ENCODE assay signal across 8 cellular contexts in genomic region chr17:3636154-3636907, GRCh38.
DNase-seq lines count a peak whose midpoint lies in the region; ATAC-seq and TF ChIP-seq lines count a peak whose summit lies in the region.

CTNS (plus strand) TSS chr17:3636760; CDS start chr17:3640207, 3,447 bp downstream.
SHPK (minus strand) TSS chr17:3636250; CDS start chr17:3636219, 31 bp downstream.

- H3K4me3 Mint-ChIP-seq in central memory CD8-positive, alpha-beta T cell: peak within 1 kb of the TSS; percentile 93

- H3K27ac Mint-ChIP-seq in central memory CD8-positive, alpha-beta T cell (ENCODE audit: low read depth): peak within 1 kb of the TSS; percentile 98

- H3K4me1 Mint-ChIP-seq in central memory CD8-positive, alpha-beta T cell: peaks cover 16% of the 10 kb centered on the region

- H3K36me3 Mint-ChIP-seq in central memory CD8-positive, alpha-beta T cell (ENCODE audit: insufficient read depth): peaks cover 12% of the 10 kb centered on the region

- DNase-seq in AG09309 (ENCODE audit: low read depth) (peak; percentile 75), NCI-H446 (lab: John Stamatoyannopoulos, UW) (peak; percentile 92 to 96), iris pigment epithelial cell (ENCODE audit: low read depth) (peak; percentile 98)
- peak; percentile 92 for DNase-seq in activated CD4-positive, CD25-positive, alpha-beta regulatory T cell treated with anti-CD3 and anti-CD28 coated beads, Interleukin-2, amount 50 U/mL, for 16 hours (ENCODE audit: low read depth, low spot score)
- DNase-seq in central memory CD8-positive, alpha-beta T cell (ENCODE audit: low spot score in 2 of 2): peak; percentile 90 to 92
- peak; percentile 92 for DNase-seq in stimulated activated CD4-positive, alpha-beta T cell treated with anti-CD3 and anti-CD28 coated beads, Interleukin-12 subunit alpha, Interleukin-12 subunit beta, amount 100 ng/mL, for 4 hours

- no peak for TF ChIP-seq CTCF in AG09309 (IDR thresholded peaks at IDR 0.05; ENCODE audit: control insufficient read depth, insufficient read depth, low read depth, low read length, missing control alignments)

- H3K9me3 Mint-ChIP-seq in central memory CD8-positive, alpha-beta T cell: no peaks in the 10 kb centered on the region

- H3K4me3 ChIP-seq in AG09309 (ENCODE audit: control insufficient read depth, low read depth, low read length): peak within 1 kb of the TSS; percentile 62

- peak; percentile 93 for ATAC-seq in GM19025 (IDR thresholded peaks at IDR 0.05; ENCODE audit: low read depth, unreplicated experiment)
- peak; percentile 92 for ATAC-seq in HG03342 (IDR thresholded peaks at IDR 0.05; ENCODE audit: unreplicated experiment)
- peak; percentile 99 for ATAC-seq in central memory CD8-positive, alpha-beta T cell (replicated peaks; ENCODE audit: extremely low read depth, poor library complexity, severe bottlenecking)

- no peaks in the 10 kb centered on the region for H3K27me3 Mint-ChIP-seq in central memory CD8-positive, alpha-beta T cell

Comparison
In these comparisons a context has a peak if more than half of its experiments do, and no peak if none do; other contexts are left out.
1. Peak in every context shown above with its lines: DNase-seq, ATAC-seq and H3K4me3 ChIP-seq.